In genomic region chr19:15379083-15379995, GRCh38 we compare ENCODE assay signal across 8 cellular contexts. TPM values are rescaled to one million over a fixed set of nuclear protein-coding genes. Genes with fewer than 3 reads are reported as not detected.
DNase-seq lines count a peak whose midpoint lies in the region; ATAC-seq and TF ChIP-seq lines count a peak whose summit lies in the region.

AKAP8 (minus strand) TSS chr19:15379787; CDS start chr19:15379731, 56 bp downstream.

- H3K9me3 Mint-ChIP-seq in CD14-positive monocyte: peaks cover 0 to 3% (median 0%) of the 10 kb centered on the region in 7 donors

- TF ChIP-seq CTCF in CD14-positive monocyte (IDR thresholded peaks at IDR 0.05): no peak

- peak; percentile 80 for ATAC-seq in GM19397 (IDR thresholded peaks at IDR 0.05; ENCODE audit: unreplicated experiment)
- peak; percentile 75 for ATAC-seq in HG03565 (IDR thresholded peaks at IDR 0.05; ENCODE audit: unreplicated experiment)
- peak; percentile 86 for ATAC-seq in left lobe of liver

- intact Hi-C loops in CD14-positive monocyte (cut with micrococcal nuclease): loop anchor here (5.0 to 10.0 kb wide), 6 partner anchors 38 to 255 kb away; partner anchors contain the start of genes AKAP8L (in 1 of the 2) and BRD4 (in 1 of the 2)

- H3K4me3 Mint-ChIP-seq in CD14-positive monocyte: peak within 1 kb of the TSS; percentile 99 to 100

- peaks cover 27% of the 10 kb centered on the region for H3K4me1 Mint-ChIP-seq in CD14-positive monocyte

- H3K27me3 Mint-ChIP-seq in CD14-positive monocyte (ENCODE audit: low read depth in 3 of 3): peaks cover 0 to 1% (median 1%) of the 10 kb centered on the region in 3 donors

- DNase-seq in CD14-positive monocyte (ENCODE audit: low spot score): peak; percentile 98
- DNase-seq in NCI-H748 treated with DMSO at 0.1 percent for 48 hours (lab: John Stamatoyannopoulos, UW): peak; percentile 80
- DNase-seq in activated CD4-positive, alpha-beta T cell treated with anti-CD3 and anti-CD28 coated beads, Interleukin-2, amount 50 U/mL, for 24 hours (ENCODE audit: low read depth in 1 of 2, low spot score in 1 of 2): peak; percentile 92 to 97
- peak; percentile 96 for DNase-seq in dedifferentiated amniotic fluid mesenchymal stem cell (ENCODE audit: extremely low spot score)
- DNase-seq in left lobe of liver (ENCODE audit: low spot score): peak; percentile 99
- peak; percentile 97 to 98 for DNase-seq in stimulated activated CD4-positive, alpha-beta T cell treated with anti-CD3 and anti-CD28 coated beads, Interleukin-2, amount 100 ng/mL, for 24 hours

- H3K27ac Mint-ChIP-seq in CD14-positive monocyte: peak within 1 kb of the TSS; percentile 87 to 99 (median 98)

- H3K36me3 Mint-ChIP-seq in CD14-positive monocyte: peaks cover 3 to 20% of the 10 kb centered on the region in 2 donors

RNA-seq across cellular contexts. Expression of gene AKAP8, which starts in this region (rescaled TPM):
- polyA plus RNA-seq in CD14-positive monocyte: 10 to 100 TPM in 1 of 2 donors, 1 to 10 TPM in 1; 8.0 to 12.3 TPM
- total RNA-seq in left lobe of liver: 24.7 TPM

Comparison
In these comparisons a context has a peak if more than half of its experiments do, and no peak if none do; other contexts are left out.
1. Peak in every context shown above with its lines: DNase-seq and ATAC-seq.